In genomic region chrX:50629774-50630173, GRCh38 we compare ENCODE assay signal across 24 cellular contexts.
"Had no signal": no experiment of that assay in that cellular context is flagged by ENCODE, and none has a peak within 500 bp of the region (broad histone marks: within the 10 kb centered on the region; RNA-seq: fewer than 3 reads in every experiment).

No MANE protein-coding gene starts in this region.

- H3K27ac ChIP-seq: dorsolateral prefrontal cortex, epithelial cell of prostate, esophagus muscularis mucosa, heart right ventricle, lower lobe of right lung, ovary, psoas muscle, sigmoid colon, stomach, thyroid gland had no signal

- H3K4me3 ChIP-seq: dorsolateral prefrontal cortex, esophagus muscularis mucosa, heart right ventricle, lower lobe of right lung, ovary, psoas muscle, sigmoid colon, stomach, thyroid gland had no signal

- H3K36me3 ChIP-seq: ovary, sigmoid colon, thyroid gland had no signal

- H3K9me3 ChIP-seq: esophagus muscularis mucosa, heart right ventricle, lower lobe of right lung, ovary, psoas muscle, sigmoid colon, stomach, thyroid gland had no signal

- ATAC-seq: heart right ventricle; left cardiac atrium; left ventricle myocardium superior; lower lobe of right lung; natural killer cell; psoas muscle; right cardiac atrium; stimulated activated effector memory CD8-positive, alpha-beta T cell treated with anti-CD3 and anti-CD28 coated beads, Interleukin-12 subunit alpha, Interleukin-12 subunit beta, amount 100 ng/mL, for 72 hours had no signal

- H3K4me1 ChIP-seq: esophagus muscularis mucosa, lower lobe of right lung, psoas muscle, sigmoid colon, stomach, thyroid gland had no signal

- DNase-seq: dorsolateral prefrontal cortex; effector CD4-positive, alpha-beta T cell; foreskin melanocyte; glutamatergic neuron; heart right ventricle; hippocampal formation; left cardiac atrium; left ventricle myocardium superior; lower lobe of right lung; natural killer cell; occipital lobe; ovary; posterior cingulate gyrus; psoas muscle; right cardiac atrium; sigmoid colon; stimulated activated CD4-positive, alpha-beta T cell treated with anti-CD3 and anti-CD28 coated beads, Interleukin-2, amount 100 ng/mL, for 24 hours; stimulated activated CD4-positive, alpha-beta T cell treated with anti-CD3 and anti-CD28 coated beads, Interleukin-4, amount 100 ng/mL, for 24 hours; stimulated activated naive CD4-positive, alpha-beta T cell treated with Interleukin-2 at 50 U/mL for 16 hours; stomach; thyroid gland had no signal

- H3K27me3 ChIP-seq: esophagus muscularis mucosa, ovary, sigmoid colon, thyroid gland had no signal
